ENCODE assay signal across 1 cellular context in the genomic region with DNA sequence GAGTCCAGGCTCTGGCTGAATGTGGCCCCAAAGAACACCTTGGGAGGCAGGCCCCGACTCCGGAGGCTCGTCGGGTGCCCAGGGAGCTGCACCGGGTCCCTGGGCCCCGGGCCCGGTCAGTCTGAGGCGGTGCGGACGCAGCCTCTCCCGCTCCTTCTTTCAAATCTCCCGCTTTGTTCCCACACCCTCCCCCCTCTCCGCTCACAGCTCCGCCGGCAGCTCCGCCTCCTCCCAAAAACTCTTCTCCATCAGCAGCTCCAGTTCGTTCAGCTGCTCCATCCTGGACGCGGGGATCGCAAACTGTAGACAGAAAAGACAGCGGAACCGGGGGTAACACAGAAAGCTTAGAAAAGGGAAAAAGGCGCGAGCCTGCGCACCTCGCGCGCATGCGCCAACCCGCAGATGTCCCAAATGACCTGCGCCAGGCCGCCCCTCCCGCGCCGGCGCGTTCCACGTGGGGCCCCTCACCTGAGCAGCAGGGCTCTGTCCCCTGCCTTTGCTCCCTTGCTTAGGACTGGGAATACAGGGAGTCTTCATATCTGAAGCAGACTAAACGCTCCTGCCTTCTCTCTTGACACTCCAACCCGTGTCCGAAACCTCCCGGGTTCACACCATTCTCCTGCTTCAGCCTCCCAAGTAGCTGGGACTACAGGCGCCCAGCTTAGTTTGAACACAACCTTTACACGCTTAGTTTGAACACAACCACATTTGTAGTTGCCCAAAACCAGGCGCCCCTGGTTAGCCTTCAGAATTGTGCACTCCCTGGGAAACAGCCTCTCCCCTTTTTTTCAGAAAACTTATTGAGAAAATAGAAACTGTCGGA.
A peak's percentile ranks its signal among the peaks of the same experiment; 100 is the strongest.
TF ChIP-seq lines count a peak whose summit lies in the region.

A gene with protein sequence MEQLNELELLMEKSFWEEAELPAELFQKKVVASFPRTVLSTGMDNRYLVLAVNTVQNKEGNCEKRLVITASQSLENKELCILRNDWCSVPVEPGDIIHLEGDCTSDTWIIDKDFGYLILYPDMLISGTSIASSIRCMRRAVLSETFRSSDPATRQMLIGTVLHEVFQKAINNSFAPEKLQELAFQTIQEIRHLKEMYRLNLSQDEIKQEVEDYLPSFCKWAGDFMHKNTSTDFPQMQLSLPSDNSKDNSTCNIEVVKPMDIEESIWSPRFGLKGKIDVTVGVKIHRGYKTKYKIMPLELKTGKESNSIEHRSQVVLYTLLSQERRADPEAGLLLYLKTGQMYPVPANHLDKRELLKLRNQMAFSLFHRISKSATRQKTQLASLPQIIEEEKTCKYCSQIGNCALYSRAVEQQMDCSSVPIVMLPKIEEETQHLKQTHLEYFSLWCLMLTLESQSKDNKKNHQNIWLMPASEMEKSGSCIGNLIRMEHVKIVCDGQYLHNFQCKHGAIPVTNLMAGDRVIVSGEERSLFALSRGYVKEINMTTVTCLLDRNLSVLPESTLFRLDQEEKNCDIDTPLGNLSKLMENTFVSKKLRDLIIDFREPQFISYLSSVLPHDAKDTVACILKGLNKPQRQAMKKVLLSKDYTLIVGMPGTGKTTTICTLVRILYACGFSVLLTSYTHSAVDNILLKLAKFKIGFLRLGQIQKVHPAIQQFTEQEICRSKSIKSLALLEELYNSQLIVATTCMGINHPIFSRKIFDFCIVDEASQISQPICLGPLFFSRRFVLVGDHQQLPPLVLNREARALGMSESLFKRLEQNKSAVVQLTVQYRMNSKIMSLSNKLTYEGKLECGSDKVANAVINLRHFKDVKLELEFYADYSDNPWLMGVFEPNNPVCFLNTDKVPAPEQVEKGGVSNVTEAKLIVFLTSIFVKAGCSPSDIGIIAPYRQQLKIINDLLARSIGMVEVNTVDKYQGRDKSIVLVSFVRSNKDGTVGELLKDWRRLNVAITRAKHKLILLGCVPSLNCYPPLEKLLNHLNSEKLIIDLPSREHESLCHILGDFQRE (minus strand): TSS at position 388 of the 823 bp plus-strand sequence. CDS start 109 bp downstream, at position 279.

TF ChIP-seq in HepG2, 621 proteins besides CTCF, POLR2A, EP300 and RAD21 (continued from another document and continues in another):
- TF ChIP-seq, protein P1, sequence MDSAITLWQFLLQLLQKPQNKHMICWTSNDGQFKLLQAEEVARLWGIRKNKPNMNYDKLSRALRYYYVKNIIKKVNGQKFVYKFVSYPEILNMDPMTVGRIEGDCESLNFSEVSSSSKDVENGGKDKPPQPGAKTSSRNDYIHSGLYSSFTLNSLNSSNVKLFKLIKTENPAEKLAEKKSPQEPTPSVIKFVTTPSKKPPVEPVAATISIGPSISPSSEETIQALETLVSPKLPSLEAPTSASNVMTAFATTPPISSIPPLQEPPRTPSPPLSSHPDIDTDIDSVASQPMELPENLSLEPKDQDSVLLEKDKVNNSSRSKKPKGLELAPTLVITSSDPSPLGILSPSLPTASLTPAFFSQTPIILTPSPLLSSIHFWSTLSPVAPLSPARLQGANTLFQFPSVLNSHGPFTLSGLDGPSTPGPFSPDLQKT (CRISPR knock-in tag; IDR thresholded peaks at IDR 0.05; ENCODE audit: borderline replicate concordance) = no peak
- TF ChIP-seq PPARG (CRISPR knock-in tag; conservative IDR thresholded peaks at IDR 0.05) (0 out of 2 replicates have a peak, but pooled peaks have one; percentile 42), SAP130 (CRISPR knock-in tag; IDR thresholded peaks at IDR 0.05; ENCODE audit: low read depth) (peak; percentile 97), ZNF569 (CRISPR knock-in tag; IDR thresholded peaks at IDR 0.05; ENCODE audit: borderline replicate concordance) (no peak), NCOA5 (CRISPR knock-in tag; IDR thresholded peaks at IDR 0.05) (no peak), NPAS2 (CRISPR knock-in tag; IDR thresholded peaks at IDR 0.05; ENCODE audit: borderline replicate concordance) (no peak), ZNF891 (CRISPR knock-in tag; IDR thresholded peaks at IDR 0.05) (no peak; the same call in none of the 2 replicates), NFIB (CRISPR knock-in tag; IDR thresholded peaks at IDR 0.05; ENCODE audit: borderline replicate concordance) (no peak), ZFP82 (CRISPR knock-in tag; IDR thresholded peaks at IDR 0.05; ENCODE audit: borderline replicate concordance) (no peak), HNF4A (CRISPR knock-in tag; IDR thresholded peaks at IDR 0.05) (no peak), REL (CRISPR knock-in tag; conservative IDR thresholded peaks at IDR 0.05) (no peak; the same call in 1 of the 2 replicates), ZMAT3 (CRISPR knock-in tag; conservative IDR thresholded peaks at IDR 0.05) (peak; percentile 92), ZNF619 (CRISPR knock-in tag; IDR thresholded peaks at IDR 0.05) (no peak), POLR2AphosphoS2 (IDR thresholded peaks at IDR 0.05; ENCODE audit: low read depth, low read length) (no peak), HOXA7 (CRISPR knock-in tag; IDR thresholded peaks at IDR 0.05) (no peak), ZNF292 (CRISPR knock-in tag; IDR thresholded peaks at IDR 0.05; ENCODE audit: borderline replicate concordance, low read depth) (0 out of 2 replicates have a peak, but pooled peaks have one; percentile 54), ZMYM2 (CRISPR knock-in tag; IDR thresholded peaks at IDR 0.05) (0 out of 2 replicates have a peak, but pooled peaks have one; percentile 21), MLLT10 (CRISPR knock-in tag; IDR thresholded peaks at IDR 0.05) (no peak), ZNF264 (CRISPR knock-in tag; IDR thresholded peaks at IDR 0.05) (peak; percentile 64; the same call in 1 of the 2 replicates), ARHGAP35 (CRISPR knock-in tag; IDR thresholded peaks at IDR 0.05; ENCODE audit: borderline replicate concordance) (no peak), NBN (conservative IDR thresholded peaks at IDR 0.05) (no peak), ZNF75D (CRISPR knock-in tag; IDR thresholded peaks at IDR 0.05; ENCODE audit: borderline replicate concordance) (peak; percentile 77; the same call in 1 of the 2 replicates), ZNF446 (CRISPR knock-in tag; IDR thresholded peaks at IDR 0.05) (no peak), ZC3H4 (CRISPR knock-in tag; IDR thresholded peaks at IDR 0.05; ENCODE audit: borderline replicate concordance) (no peak), ZFP36L2 (CRISPR knock-in tag; IDR thresholded peaks at IDR 0.05) (no peak), ZNF678 (CRISPR knock-in tag; IDR thresholded peaks at IDR 0.05) (no peak), PITX1 (CRISPR knock-in tag; IDR thresholded peaks at IDR 0.05) (peak; percentile 60; the same call in 1 of the 2 replicates), RORA (CRISPR knock-in tag; IDR thresholded peaks at IDR 0.05) (no peak), SMAD9 (CRISPR knock-in tag; IDR thresholded peaks at IDR 0.05) (no peak), ZNF225 (CRISPR knock-in tag; IDR thresholded peaks at IDR 0.05) (peak; percentile 84; the same call in 1 of the 2 replicates), ZFY (CRISPR knock-in tag; IDR thresholded peaks at IDR 0.05) (peak; percentile 72; the same call in 1 of the 2 replicates), ZBTB1 (CRISPR knock-in tag; IDR thresholded peaks at IDR 0.05; ENCODE audit: borderline replicate concordance) (no peak), SP5 (CRISPR knock-in tag; IDR thresholded peaks at IDR 0.05; ENCODE audit: borderline replicate concordance, low read depth) (peak; percentile 55; the same call in 1 of the 2 replicates), JARID2 (CRISPR knock-in tag; IDR thresholded peaks at IDR 0.05; ENCODE audit: insufficient replicate concordance) (no peak)
- TF ChIP-seq, protein P2, sequence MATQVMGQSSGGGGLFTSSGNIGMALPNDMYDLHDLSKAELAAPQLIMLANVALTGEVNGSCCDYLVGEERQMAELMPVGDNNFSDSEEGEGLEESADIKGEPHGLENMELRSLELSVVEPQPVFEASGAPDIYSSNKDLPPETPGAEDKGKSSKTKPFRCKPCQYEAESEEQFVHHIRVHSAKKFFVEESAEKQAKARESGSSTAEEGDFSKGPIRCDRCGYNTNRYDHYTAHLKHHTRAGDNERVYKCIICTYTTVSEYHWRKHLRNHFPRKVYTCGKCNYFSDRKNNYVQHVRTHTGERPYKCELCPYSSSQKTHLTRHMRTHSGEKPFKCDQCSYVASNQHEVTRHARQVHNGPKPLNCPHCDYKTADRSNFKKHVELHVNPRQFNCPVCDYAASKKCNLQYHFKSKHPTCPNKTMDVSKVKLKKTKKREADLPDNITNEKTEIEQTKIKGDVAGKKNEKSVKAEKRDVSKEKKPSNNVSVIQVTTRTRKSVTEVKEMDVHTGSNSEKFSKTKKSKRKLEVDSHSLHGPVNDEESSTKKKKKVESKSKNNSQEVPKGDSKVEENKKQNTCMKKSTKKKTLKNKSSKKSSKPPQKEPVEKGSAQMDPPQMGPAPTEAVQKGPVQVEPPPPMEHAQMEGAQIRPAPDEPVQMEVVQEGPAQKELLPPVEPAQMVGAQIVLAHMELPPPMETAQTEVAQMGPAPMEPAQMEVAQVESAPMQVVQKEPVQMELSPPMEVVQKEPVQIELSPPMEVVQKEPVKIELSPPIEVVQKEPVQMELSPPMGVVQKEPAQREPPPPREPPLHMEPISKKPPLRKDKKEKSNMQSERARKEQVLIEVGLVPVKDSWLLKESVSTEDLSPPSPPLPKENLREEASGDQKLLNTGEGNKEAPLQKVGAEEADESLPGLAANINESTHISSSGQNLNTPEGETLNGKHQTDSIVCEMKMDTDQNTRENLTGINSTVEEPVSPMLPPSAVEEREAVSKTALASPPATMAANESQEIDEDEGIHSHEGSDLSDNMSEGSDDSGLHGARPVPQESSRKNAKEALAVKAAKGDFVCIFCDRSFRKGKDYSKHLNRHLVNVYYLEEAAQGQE (IDR thresholded peaks at IDR 0.05; ENCODE audit: borderline replicate concordance in 1 of 2, low read depth in 1 of 2, low read length in 2 of 2) = no peak
- TF ChIP-seq, protein P3, sequence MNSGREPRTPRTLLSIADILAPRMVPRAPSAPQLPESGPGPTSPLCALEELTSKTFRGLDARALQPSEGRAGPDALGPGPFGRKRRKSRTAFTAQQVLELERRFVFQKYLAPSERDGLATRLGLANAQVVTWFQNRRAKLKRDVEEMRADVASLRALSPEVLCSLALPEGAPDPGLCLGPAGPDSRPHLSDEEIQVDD (CRISPR knock-in tag; IDR thresholded peaks at IDR 0.05; ENCODE audit: borderline replicate concordance) = no peak; the same call in 1 of the 2 replicates
- TF ChIP-seq, protein P4, sequence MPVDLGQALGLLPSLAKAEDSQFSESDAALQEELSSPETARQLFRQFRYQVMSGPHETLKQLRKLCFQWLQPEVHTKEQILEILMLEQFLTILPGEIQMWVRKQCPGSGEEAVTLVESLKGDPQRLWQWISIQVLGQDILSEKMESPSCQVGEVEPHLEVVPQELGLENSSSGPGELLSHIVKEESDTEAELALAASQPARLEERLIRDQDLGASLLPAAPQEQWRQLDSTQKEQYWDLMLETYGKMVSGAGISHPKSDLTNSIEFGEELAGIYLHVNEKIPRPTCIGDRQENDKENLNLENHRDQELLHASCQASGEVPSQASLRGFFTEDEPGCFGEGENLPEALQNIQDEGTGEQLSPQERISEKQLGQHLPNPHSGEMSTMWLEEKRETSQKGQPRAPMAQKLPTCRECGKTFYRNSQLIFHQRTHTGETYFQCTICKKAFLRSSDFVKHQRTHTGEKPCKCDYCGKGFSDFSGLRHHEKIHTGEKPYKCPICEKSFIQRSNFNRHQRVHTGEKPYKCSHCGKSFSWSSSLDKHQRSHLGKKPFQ (CRISPR knock-in tag; IDR thresholded peaks at IDR 0.05; ENCODE audit: insufficient replicate concordance) = peak; percentile 66
- TF ChIP-seq, protein P5, sequence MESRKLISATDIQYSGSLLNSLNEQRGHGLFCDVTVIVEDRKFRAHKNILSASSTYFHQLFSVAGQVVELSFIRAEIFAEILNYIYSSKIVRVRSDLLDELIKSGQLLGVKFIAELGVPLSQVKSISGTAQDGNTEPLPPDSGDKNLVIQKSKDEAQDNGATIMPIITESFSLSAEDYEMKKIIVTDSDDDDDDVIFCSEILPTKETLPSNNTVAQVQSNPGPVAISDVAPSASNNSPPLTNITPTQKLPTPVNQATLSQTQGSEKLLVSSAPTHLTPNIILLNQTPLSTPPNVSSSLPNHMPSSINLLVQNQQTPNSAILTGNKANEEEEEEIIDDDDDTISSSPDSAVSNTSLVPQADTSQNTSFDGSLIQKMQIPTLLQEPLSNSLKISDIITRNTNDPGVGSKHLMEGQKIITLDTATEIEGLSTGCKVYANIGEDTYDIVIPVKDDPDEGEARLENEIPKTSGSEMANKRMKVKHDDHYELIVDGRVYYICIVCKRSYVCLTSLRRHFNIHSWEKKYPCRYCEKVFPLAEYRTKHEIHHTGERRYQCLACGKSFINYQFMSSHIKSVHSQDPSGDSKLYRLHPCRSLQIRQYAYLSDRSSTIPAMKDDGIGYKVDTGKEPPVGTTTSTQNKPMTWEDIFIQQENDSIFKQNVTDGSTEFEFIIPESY (CRISPR knock-in tag; IDR thresholded peaks at IDR 0.05) = no peak
- TF ChIP-seq, protein P6, sequence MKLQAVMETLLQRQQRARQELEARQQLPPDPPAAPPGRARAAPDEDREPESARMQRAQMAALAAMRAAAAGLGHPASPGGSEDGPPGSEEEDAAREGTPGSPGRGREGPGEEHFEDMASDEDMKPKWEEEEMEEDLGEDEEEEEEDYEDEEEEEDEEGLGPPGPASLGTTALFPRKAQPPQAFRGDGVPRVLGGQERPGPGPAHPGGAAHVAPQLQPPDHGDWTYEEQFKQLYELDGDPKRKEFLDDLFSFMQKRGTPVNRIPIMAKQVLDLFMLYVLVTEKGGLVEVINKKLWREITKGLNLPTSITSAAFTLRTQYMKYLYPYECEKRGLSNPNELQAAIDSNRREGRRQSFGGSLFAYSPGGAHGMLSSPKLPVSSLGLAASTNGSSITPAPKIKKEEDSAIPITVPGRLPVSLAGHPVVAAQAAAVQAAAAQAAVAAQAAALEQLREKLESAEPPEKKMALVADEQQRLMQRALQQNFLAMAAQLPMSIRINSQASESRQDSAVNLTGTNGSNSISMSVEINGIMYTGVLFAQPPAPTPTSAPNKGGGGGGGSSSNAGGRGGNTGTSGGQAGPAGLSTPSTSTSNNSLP (IDR thresholded peaks at IDR 0.05; ENCODE audit: low read depth, low read length) = no peak
- TF ChIP-seq, protein P7, sequence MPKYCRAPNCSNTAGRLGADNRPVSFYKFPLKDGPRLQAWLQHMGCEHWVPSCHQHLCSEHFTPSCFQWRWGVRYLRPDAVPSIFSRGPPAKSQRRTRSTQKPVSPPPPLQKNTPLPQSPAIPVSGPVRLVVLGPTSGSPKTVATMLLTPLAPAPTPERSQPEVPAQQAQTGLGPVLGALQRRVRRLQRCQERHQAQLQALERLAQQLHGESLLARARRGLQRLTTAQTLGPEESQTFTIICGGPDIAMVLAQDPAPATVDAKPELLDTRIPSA (CRISPR knock-in tag; IDR thresholded peaks at IDR 0.05; ENCODE audit: borderline replicate concordance) = peak; percentile 98
- TF ChIP-seq, protein P8, sequence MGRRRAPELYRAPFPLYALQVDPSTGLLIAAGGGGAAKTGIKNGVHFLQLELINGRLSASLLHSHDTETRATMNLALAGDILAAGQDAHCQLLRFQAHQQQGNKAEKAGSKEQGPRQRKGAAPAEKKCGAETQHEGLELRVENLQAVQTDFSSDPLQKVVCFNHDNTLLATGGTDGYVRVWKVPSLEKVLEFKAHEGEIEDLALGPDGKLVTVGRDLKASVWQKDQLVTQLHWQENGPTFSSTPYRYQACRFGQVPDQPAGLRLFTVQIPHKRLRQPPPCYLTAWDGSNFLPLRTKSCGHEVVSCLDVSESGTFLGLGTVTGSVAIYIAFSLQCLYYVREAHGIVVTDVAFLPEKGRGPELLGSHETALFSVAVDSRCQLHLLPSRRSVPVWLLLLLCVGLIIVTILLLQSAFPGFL (CRISPR knock-in tag; IDR thresholded peaks at IDR 0.05) = no peak
